1 cellular context compared by ENCODE assay signal in the genomic region with DNA sequence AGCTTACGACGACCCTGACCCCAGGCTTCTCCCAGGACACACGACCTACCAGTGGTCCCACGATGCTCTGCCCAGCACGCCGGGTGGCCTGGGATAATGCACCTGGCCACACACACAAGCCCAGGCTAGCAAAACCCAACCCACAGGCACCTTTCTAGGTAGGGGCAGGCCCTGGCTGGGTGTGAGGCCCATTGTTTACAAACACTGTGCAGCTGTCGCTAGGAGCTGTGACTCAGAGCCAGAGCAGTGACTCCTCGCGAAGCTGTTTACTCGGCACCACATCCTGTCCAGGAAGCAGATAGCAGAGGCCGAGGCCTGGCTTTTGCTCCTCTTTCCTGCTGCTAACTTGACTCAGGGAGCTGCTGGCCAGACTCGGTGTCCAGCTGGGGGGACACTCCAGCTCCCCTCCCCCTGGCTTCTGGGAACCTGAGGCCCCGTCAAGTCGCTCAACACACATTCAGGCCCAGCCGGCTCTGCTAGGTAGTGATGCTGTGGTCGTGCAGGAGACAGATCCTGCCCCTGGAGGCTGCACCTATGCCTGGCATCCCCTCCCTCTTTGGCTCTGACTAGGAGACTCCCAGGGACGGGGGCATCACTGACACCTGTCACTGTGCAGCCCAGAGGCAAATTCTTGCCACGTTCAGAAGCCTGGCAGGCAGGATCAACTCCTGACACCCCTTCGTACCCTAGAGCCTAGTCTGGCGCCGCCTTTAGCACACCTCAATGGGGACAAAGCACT.
TF ChIP-seq lines count a peak whose summit lies in the region.

No MANE protein-coding gene starts in this region.

TF ChIP-seq in HepG2, 621 proteins besides CTCF, POLR2A, EP300 and RAD21 (continued from another document and continues in another):
- TF ChIP-seq E2F2 (CRISPR knock-in tag; IDR thresholded peaks at IDR 0.05; ENCODE audit: borderline replicate concordance) (no peak), ZNF224 (CRISPR knock-in tag; IDR thresholded peaks at IDR 0.05) (no peak), THAP8 (CRISPR knock-in tag; IDR thresholded peaks at IDR 0.05; ENCODE audit: borderline replicate concordance) (no peak), MXI1 (IDR thresholded peaks at IDR 0.05; ENCODE audit: borderline replicate concordance, low read depth, low read length) (peak; percentile 93; the same call in 2 of the 3 replicates), ZFP82 (CRISPR knock-in tag; IDR thresholded peaks at IDR 0.05; ENCODE audit: borderline replicate concordance) (no peak), TIGD3 (CRISPR knock-in tag; IDR thresholded peaks at IDR 0.05; ENCODE audit: borderline replicate concordance) (no peak), ZNF280B (CRISPR knock-in tag; IDR thresholded peaks at IDR 0.05; ENCODE audit: borderline replicate concordance) (no peak), CBX5 (CRISPR knock-in tag; IDR thresholded peaks at IDR 0.05; ENCODE audit: borderline replicate concordance) (no peak), ZSCAN25 (CRISPR knock-in tag; IDR thresholded peaks at IDR 0.05) (no peak), ZNF782 (CRISPR knock-in tag; IDR thresholded peaks at IDR 0.05; ENCODE audit: borderline replicate concordance) (no peak), EHMT2 (IDR thresholded peaks at IDR 0.05; ENCODE audit: borderline replicate concordance, low read depth, low read length) (no peak), KMT2A (CRISPR knock-in tag; IDR thresholded peaks at IDR 0.05) (peak; percentile 43; the same call in 1 of the 2 replicates), ZFYVE20 (CRISPR knock-in tag; IDR thresholded peaks at IDR 0.05; ENCODE audit: borderline replicate concordance, low read depth) (no peak), ZC3H13 (CRISPR knock-in tag; IDR thresholded peaks at IDR 0.05) (no peak), POLR2AphosphoS2 (IDR thresholded peaks at IDR 0.05; ENCODE audit: low read depth, low read length) (no peak), ZFP90 (CRISPR knock-in tag; IDR thresholded peaks at IDR 0.05; ENCODE audit: borderline replicate concordance) (peak; percentile 41; the same call in 1 of the 2 replicates), XBP1 (CRISPR knock-in tag; IDR thresholded peaks at IDR 0.05) (no peak), KDM6A (CRISPR knock-in tag; IDR thresholded peaks at IDR 0.05; ENCODE audit: low read depth) (peak; percentile 40; the same call in 1 of the 2 replicates), POGZ (CRISPR knock-in tag; IDR thresholded peaks at IDR 0.05) (no peak), RXRB (CRISPR knock-in tag; IDR thresholded peaks at IDR 0.05; ENCODE audit: borderline replicate concordance) (peak; percentile 79), ZNF678 (CRISPR knock-in tag; IDR thresholded peaks at IDR 0.05) (no peak), HOMEZ (CRISPR knock-in tag; IDR thresholded peaks at IDR 0.05; ENCODE audit: low read depth) (no peak), KLF9 (CRISPR knock-in tag; IDR thresholded peaks at IDR 0.05; ENCODE audit: low read depth) (0 out of 2 replicates have a peak, but pooled peaks have one; percentile 62), IRF9 (CRISPR knock-in tag; IDR thresholded peaks at IDR 0.05; ENCODE audit: borderline replicate concordance) (no peak), ZNF354B (CRISPR knock-in tag; IDR thresholded peaks at IDR 0.05) (no peak), FOXO1 (CRISPR knock-in tag; IDR thresholded peaks at IDR 0.05) (peak; percentile 95), ZNF713 (CRISPR knock-in tag; IDR thresholded peaks at IDR 0.05) (no peak), ZNF766 (CRISPR knock-in tag; IDR thresholded peaks at IDR 0.05; ENCODE audit: borderline replicate concordance) (peak; percentile 62; the same call in 1 of the 2 replicates), ZNF234 (CRISPR knock-in tag; conservative IDR thresholded peaks at IDR 0.05) (no peak), ZSCAN29 (CRISPR knock-in tag; conservative IDR thresholded peaks at IDR 0.05) (no peak; the same call in 1 of the 2 replicates), DNMT1 (CRISPR knock-in tag; IDR thresholded peaks at IDR 0.05) (no peak), PCBP1 (IDR thresholded peaks at IDR 0.05; ENCODE audit: borderline replicate concordance, low read depth, low read length) (no peak), ZKSCAN1 (IDR thresholded peaks at IDR 0.05; ENCODE audit: low read length) (no peak), ZNF746 (CRISPR knock-in tag; IDR thresholded peaks at IDR 0.05) (no peak), ZBTB7A (CRISPR knock-in tag; IDR thresholded peaks at IDR 0.05) (no peak), MAZ (IDR thresholded peaks at IDR 0.05; ENCODE audit: borderline replicate concordance, low read depth, low read length) (no peak), MAZ (CRISPR knock-in tag; IDR thresholded peaks at IDR 0.05; ENCODE audit: low read depth) (peak; percentile 36; the same call in 1 of the 2 replicates), POLR2AphosphoS5 (IDR thresholded peaks at IDR 0.05; ENCODE audit: low read depth, low read length) (no peak), MZF1 (CRISPR knock-in tag; IDR thresholded peaks at IDR 0.05; ENCODE audit: borderline replicate concordance) (no peak), ZNF792 (CRISPR knock-in tag; IDR thresholded peaks at IDR 0.05) (peak; percentile 83), TOPORS (CRISPR knock-in tag; IDR thresholded peaks at IDR 0.05) (no peak), SOX6 (IDR thresholded peaks at IDR 0.05) (no peak), SOX6 (CRISPR knock-in tag; IDR thresholded peaks at IDR 0.05) (peak; percentile 66)
- TF ChIP-seq, protein P1, sequence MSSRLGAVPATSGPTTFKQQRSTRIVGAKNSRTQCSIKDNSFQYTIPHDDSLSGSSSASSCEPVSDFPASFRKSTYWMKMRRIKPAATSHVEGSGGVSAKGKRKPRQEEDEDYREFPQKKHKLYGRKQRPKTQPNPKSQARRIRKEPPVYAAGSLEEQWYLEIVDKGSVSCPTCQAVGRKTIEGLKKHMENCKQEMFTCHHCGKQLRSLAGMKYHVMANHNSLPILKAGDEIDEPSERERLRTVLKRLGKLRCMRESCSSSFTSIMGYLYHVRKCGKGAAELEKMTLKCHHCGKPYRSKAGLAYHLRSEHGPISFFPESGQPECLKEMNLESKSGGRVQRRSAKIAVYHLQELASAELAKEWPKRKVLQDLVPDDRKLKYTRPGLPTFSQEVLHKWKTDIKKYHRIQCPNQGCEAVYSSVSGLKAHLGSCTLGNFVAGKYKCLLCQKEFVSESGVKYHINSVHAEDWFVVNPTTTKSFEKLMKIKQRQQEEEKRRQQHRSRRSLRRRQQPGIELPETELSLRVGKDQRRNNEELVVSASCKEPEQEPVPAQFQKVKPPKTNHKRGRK (CRISPR knock-in tag; IDR thresholded peaks at IDR 0.05) = no peak
- TF ChIP-seq, protein P2, sequence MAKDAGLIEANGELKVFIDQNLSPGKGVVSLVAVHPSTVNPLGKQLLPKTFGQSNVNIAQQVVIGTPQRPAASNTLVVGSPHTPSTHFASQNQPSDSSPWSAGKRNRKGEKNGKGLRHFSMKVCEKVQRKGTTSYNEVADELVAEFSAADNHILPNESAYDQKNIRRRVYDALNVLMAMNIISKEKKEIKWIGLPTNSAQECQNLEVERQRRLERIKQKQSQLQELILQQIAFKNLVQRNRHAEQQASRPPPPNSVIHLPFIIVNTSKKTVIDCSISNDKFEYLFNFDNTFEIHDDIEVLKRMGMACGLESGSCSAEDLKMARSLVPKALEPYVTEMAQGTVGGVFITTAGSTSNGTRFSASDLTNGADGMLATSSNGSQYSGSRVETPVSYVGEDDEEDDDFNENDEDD (CRISPR knock-in tag; IDR thresholded peaks at IDR 0.05; ENCODE audit: borderline replicate concordance) = no peak
- TF ChIP-seq, protein P3, sequence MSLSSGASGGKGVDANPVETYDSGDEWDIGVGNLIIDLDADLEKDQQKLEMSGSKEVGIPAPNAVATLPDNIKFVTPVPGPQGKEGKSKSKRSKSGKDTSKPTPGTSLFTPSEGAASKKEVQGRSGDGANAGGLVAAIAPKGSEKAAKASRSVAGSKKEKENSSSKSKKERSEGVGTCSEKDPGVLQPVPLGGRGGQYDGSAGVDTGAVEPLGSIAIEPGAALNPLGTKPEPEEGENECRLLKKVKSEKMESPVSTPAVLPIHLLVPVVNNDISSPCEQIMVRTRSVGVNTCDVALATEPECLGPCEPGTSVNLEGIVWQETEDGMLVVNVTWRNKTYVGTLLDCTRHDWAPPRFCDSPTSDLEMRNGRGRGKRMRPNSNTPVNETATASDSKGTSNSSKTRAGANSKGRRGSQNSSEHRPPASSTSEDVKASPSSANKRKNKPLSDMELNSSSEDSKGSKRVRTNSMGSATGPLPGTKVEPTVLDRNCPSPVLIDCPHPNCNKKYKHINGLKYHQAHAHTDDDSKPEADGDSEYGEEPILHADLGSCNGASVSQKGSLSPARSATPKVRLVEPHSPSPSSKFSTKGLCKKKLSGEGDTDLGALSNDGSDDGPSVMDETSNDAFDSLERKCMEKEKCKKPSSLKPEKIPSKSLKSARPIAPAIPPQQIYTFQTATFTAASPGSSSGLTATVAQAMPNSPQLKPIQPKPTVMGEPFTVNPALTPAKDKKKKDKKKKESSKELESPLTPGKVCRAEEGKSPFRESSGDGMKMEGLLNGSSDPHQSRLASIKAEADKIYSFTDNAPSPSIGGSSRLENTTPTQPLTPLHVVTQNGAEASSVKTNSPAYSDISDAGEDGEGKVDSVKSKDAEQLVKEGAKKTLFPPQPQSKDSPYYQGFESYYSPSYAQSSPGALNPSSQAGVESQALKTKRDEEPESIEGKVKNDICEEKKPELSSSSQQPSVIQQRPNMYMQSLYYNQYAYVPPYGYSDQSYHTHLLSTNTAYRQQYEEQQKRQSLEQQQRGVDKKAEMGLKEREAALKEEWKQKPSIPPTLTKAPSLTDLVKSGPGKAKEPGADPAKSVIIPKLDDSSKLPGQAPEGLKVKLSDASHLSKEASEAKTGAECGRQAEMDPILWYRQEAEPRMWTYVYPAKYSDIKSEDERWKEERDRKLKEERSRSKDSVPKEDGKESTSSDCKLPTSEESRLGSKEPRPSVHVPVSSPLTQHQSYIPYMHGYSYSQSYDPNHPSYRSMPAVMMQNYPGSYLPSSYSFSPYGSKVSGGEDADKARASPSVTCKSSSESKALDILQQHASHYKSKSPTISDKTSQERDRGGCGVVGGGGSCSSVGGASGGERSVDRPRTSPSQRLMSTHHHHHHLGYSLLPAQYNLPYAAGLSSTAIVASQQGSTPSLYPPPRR (CRISPR knock-in tag; IDR thresholded peaks at IDR 0.05; ENCODE audit: borderline replicate concordance) = peak; percentile 63; the same call in 1 of the 2 replicates
- TF ChIP-seq, protein P4, sequence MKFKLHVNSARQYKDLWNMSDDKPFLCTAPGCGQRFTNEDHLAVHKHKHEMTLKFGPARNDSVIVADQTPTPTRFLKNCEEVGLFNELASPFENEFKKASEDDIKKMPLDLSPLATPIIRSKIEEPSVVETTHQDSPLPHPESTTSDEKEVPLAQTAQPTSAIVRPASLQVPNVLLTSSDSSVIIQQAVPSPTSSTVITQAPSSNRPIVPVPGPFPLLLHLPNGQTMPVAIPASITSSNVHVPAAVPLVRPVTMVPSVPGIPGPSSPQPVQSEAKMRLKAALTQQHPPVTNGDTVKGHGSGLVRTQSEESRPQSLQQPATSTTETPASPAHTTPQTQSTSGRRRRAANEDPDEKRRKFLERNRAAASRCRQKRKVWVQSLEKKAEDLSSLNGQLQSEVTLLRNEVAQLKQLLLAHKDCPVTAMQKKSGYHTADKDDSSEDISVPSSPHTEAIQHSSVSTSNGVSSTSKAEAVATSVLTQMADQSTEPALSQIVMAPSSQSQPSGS (CRISPR knock-in tag; IDR thresholded peaks at IDR 0.05) = no peak
